Comparison of ENCODE assay signal across 10 cellular contexts in the genomic region with DNA sequence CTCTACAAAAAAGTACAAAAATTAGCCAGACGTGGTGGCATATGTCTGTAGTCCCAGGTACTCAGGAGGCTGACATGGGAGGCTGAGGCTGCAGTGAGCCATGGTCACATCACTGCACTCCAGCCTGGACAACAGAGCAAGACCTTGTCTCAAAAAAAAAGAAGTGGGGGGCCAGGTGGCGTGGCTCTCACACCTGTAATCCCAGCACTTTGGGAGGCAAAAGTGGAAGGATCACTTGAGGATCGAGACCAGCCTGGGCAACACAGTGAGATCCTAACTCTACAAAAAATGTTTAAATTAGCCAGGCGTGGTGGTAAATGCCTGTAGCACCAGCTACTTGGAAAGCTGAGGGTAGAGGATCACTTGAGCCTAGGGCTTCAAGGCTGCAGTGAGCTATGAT. TPM values are rescaled to one million over a fixed set of nuclear protein-coding genes. Genes with fewer than 3 reads are reported as not detected.
"Had no signal": no experiment of that assay in that cellular context is flagged by ENCODE, and none has a peak within 500 bp of the region (broad histone marks: within the 10 kb centered on the region; RNA-seq: fewer than 3 reads in every experiment).

No MANE protein-coding gene starts in this region.

- H3K27me3 Mint-ChIP-seq: IgD-negative memory B cell had no signal

- H3K4me3 Mint-ChIP-seq: H9, HFFc6, IgD-negative memory B cell had no signal

- H2AFZ ChIP-seq: GM23248 had no signal

- H3K27ac ChIP-seq: GM23248, KMS-11 had no signal

- H3K9me3 Mint-ChIP-seq: H9, HFFc6, IgD-negative memory B cell had no signal

- DNase-seq: GM23248, H9, HCEC 1CT, HFFc6, KBM-7 had no signal

- H3K27ac Mint-ChIP-seq: HFFc6, IgD-negative memory B cell had no signal

- H3K9ac ChIP-seq: GM23248, KMS-11 had no signal

- FAIRE-seq: H1, H54, HTR-8/SVneo had no signal

- H3K4me2 ChIP-seq: KMS-11 had no signal

- H3K4me1 Mint-ChIP-seq: IgD-negative memory B cell had no signal

- H3K4me3 ChIP-seq: GM23248 had no signal

RNA-seq across cellular contexts. Expression of a gene that starts 23.1 kb away (rescaled TPM):
- total RNA-seq: GM23248, HFFc6 had no signal
- polyA plus RNA-seq: GM23248, IgD-negative memory B cell had no signal
